Comparison of ENCODE assay signal across 1 cellular context in genomic region chr1:108692724-108693655, GRCh38.
TF ChIP-seq lines count a peak whose summit lies in the region.

No MANE protein-coding gene starts in this region.

TF ChIP-seq in GM23338, 12 proteins besides CTCF, POLR2A, EP300 and RAD21 (continued from another document):
- TF ChIP-seq ZNF114 (CRISPR knock-in tag; IDR thresholded peaks at IDR 0.05) (no peak), JUNB (IDR thresholded peaks at IDR 0.05; ENCODE audit: unreplicated experiment) (no peak), ZNF331 (CRISPR knock-in tag; IDR thresholded peaks at IDR 0.05; ENCODE audit: low read depth) (no peak), POLR2AphosphoS5 (IDR thresholded peaks at IDR 0.05; ENCODE audit: low read depth) (no peak), EZH2 (IDR thresholded peaks at IDR 0.05; ENCODE audit: low read depth, unreplicated experiment) (no peak)
